19 cellular contexts compared by ENCODE assay signal in genomic region chr13:21730186-21730880, GRCh38. TPM values are rescaled to one million over a fixed set of nuclear protein-coding genes. Genes with fewer than 3 reads are reported as not detected.
"Had no signal": no experiment of that assay in that cellular context is flagged by ENCODE, and none has a peak within 500 bp of the region (broad histone marks: within the 10 kb centered on the region; RNA-seq: fewer than 3 reads in every experiment).

No MANE protein-coding gene starts in this region.

- H3K9me3 ChIP-seq: breast epithelium, MG63 had no signal

- H3K27ac Mint-ChIP-seq: activated CD4-positive, alpha-beta memory T cell treated with anti-CD3 and anti-CD28 coated beads, Interleukin-2, amount 10 ng/mL, durations not matched to agents 7 days and 5 days; activated CD4-positive, alpha-beta T cell treated with anti-CD3 and anti-CD28 coated beads for 36 hours; activated naive CD4-positive, alpha-beta T cell treated with anti-CD3 and anti-CD28 coated beads, Interleukin-2, amount 50 U/mL, for 24 hours had no signal

- H3K4me3 Mint-ChIP-seq: activated CD4-positive, alpha-beta memory T cell treated with anti-CD3 and anti-CD28 coated beads, Interleukin-2, amount 10 ng/mL, durations not matched to agents 7 days and 5 days; activated CD4-positive, alpha-beta T cell treated with anti-CD3 and anti-CD28 coated beads for 36 hours; activated naive CD4-positive, alpha-beta T cell treated with anti-CD3 and anti-CD28 coated beads, Interleukin-2, amount 50 U/mL, for 24 hours had no signal

- H3K4me3 ChIP-seq: breast epithelium, MG63, PC-9 had no signal

- H3K27me3 Mint-ChIP-seq: activated CD4-positive, alpha-beta T cell treated with anti-CD3 and anti-CD28 coated beads for 36 hours had no signal

- H3K27ac ChIP-seq: breast epithelium, PC-9, WERI-Rb-1 had no signal

- H3K4me1 Mint-ChIP-seq: activated CD4-positive, alpha-beta T cell treated with anti-CD3 and anti-CD28 coated beads for 36 hours; activated naive CD4-positive, alpha-beta T cell treated with anti-CD3 and anti-CD28 coated beads, Interleukin-2, amount 50 U/mL, for 24 hours had no signal

- H3K27me3 ChIP-seq: breast epithelium, MG63 had no signal

- H3K4me2 ChIP-seq: PC-9 had no signal

- H2AFZ ChIP-seq: PC-9 had no signal

- H3K4me1 ChIP-seq: breast epithelium had no signal

- ATAC-seq: activated CD4-positive, alpha-beta T cell treated with anti-CD3 and anti-CD28 coated beads for 36 hours had no signal

- H3K36me3 Mint-ChIP-seq: activated naive CD4-positive, alpha-beta T cell treated with anti-CD3 and anti-CD28 coated beads, Interleukin-2, amount 50 U/mL, for 24 hours had no signal

- H3K36me3 ChIP-seq: breast epithelium, MG63, WERI-Rb-1 had no signal

- DNase-seq: activated CD4-positive, alpha-beta memory T cell treated with anti-CD3 and anti-CD28 coated beads, Interleukin-2, amount 10 ng/mL, durations not matched to agents 7 days and 5 days; activated CD4-positive, alpha-beta T cell treated with anti-CD3 and anti-CD28 coated beads for 36 hours; activated CD4-positive, alpha-beta T cell treated with anti-CD3 and anti-CD28 coated beads, Interleukin-2, amount 50 U/mL, for 1 hour; activated T-cell treated with anti-CD3 and anti-CD28 coated beads for 4 hours; aorta; KG1; MG63; NCI-H1105; NCI-H1436; NCI-H1694 treated with DMSO at 0.1 percent for 48 hours; NCI-H2029 treated with DMSO at 0.1 percent for 48 hours; NCI-H774; PC-9; SHP77 treated with DMSO at 0.1 percent for 48 hours; T-helper 1 cell; WERI-Rb-1 had no signal

RNA-seq across cellular contexts. Expression of gene FGF9, which starts 59.5 kb away (rescaled TPM):
- total RNA-seq: PC-9; T-helper 2 cell treated with Interferon-gamma antibody and Interleukin-4, amounts not matched to agents 100 ng/mL and 5 ng/mL, for 36 hours had no signal
